29 cellular contexts compared by ENCODE assay signal in the genomic region with DNA sequence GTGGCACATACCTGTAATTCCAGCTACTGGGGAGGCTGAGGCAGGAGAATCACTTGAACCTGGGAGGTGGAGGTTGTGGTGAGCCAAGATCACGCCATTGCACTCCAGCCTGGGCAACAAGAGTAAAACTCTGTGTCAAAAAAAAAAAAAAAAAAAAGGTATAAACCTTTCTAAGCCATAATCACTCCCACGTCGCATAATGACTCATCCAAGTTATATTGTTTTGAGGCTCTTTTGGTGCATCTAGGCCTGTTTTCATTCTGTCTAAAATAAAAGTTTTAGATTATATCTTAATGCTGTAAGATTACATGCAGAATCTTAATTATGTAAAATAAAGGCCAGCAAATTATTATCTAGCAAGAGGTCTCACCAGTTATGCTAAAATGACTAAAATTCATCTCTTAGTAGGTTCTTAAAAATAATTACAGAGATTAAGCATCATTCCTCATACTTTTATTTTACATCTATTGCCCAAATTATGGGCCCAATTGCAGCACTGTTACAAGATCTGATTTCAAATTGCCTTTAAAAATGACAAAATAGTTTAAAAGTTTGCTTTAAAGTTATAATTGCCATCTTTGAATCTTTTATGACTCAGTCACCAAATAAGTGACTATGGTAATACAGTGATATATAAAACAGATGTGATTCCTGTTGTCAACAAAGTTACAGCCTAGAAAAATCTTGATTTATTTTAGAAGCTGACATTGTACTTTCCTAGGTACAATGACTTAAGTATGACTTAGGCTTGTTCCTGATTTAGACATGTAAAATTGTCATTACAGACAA. TPM values are rescaled to one million over a fixed set of nuclear protein-coding genes. Genes with fewer than 3 reads are reported as not detected.
A peak's percentile ranks its signal among the peaks of the same experiment; 100 is the strongest.
DNase-seq lines count a peak whose midpoint lies in the region; ATAC-seq and TF ChIP-seq lines count a peak whose summit lies in the region.
"Had no signal": no experiment of that assay in that cellular context is flagged by ENCODE, and none has a peak within 500 bp of the region (broad histone marks: within the 10 kb centered on the region; RNA-seq: fewer than 3 reads in every experiment).

No MANE protein-coding gene starts in this region.

- H3K4me3 ChIP-seq in fibroblast of villous mesenchyme (ENCODE audit: low read depth, low read length): no peak overlapping the region
- H3K4me3 ChIP-seq: GM12878, heart right ventricle, neural progenitor cell, sigmoid colon had no signal

- no peak for DNase-seq in T-helper 1 cell
- peak; percentile 13 for DNase-seq in GM03348 (ENCODE audit: low spot score)
- peak; percentile 42 for DNase-seq in fibroblast of villous mesenchyme (ENCODE audit: low read depth)
- no peak for DNase-seq in NCI-H446 treated with DMSO at 0.1 percent for 48 hours (lab: John Stamatoyannopoulos, UW)
- DNase-seq in activated CD8-positive, alpha-beta memory T cell treated with anti-CD3 and anti-CD28 coated beads, Interleukin-2, amount 10 ng/mL, durations not matched to agents 7 days and 5 days: no peak
- DNase-seq in NCI-H1417 treated with DMSO at 0.1 percent for 48 hours (lab: John Stamatoyannopoulos, UW): no peak
- DNase-seq: activated CD8-positive, alpha-beta T cell treated with anti-CD3 and anti-CD28 coated beads, Interleukin-2, amount 10 ng/mL, durations not matched to agents 7 days and 5 days; activated naive CD4-positive, alpha-beta T cell treated with anti-CD3 and anti-CD28 coated beads for 36 hours; activated T-cell treated with anti-CD3 and anti-CD28 coated beads, Interleukin-2, amount 50 U/mL, for 1 hour; aorta; BE2C; COR-L47; DMS79 treated with DMSO at 0.1 percent for 48 hours; heart right ventricle; KG1; mammary epithelial cell; NCI-H1694 treated with DMSO at 0.1 percent for 48 hours; NCI-H2171 treated with DMSO at 0.1 percent for 48 hours; NCI-H526 treated with DMSO at 0.1 percent for 48 hours; RPMI8226; sigmoid colon; WERI-Rb-1 had no signal

- peaks cover 71% of the 10 kb centered on the region for H3K36me3 Mint-ChIP-seq in T-helper 1 cell treated with Interleukin-12 subunit alpha and Interleukin-12 subunit beta and Interleukin-4 antibody, amounts not matched to agents 30 μg/mL and 1 μg/mL, for 36 hours (ENCODE audit: low read depth)
- peaks cover 100% of the 10 kb centered on the region for H3K36me3 Mint-ChIP-seq in activated T-helper 17 cell treated with anti-CD3 and anti-CD28 coated beads, Interleukin-2, amount 50 U/mL, for 72 hours (ENCODE audit: low read depth)
- H3K36me3 Mint-ChIP-seq in activated CD8-positive, alpha-beta memory T cell treated with anti-CD3 and anti-CD28 coated beads, Interleukin-2, amount 10 ng/mL, durations not matched to agents 7 days and 5 days: peaks cover 84% of the 10 kb centered on the region

- CTCF ChIA-PET in activated CD8-positive, alpha-beta memory T cell treated with anti-CD3 and anti-CD28 coated beads, Interleukin-2, amount 10 ng/mL, durations not matched to agents 7 days and 5 days (lab: Charles Lee): no interaction called here

- TF ChIP-seq CTCF in fibroblast of villous mesenchyme (IDR thresholded peaks at IDR 0.05; ENCODE audit: insufficient read depth, low read depth, low read length): no peak

- H3K4me3 Mint-ChIP-seq in T-helper 1 cell treated with Interleukin-12 subunit alpha and Interleukin-12 subunit beta and Interleukin-4 antibody, amounts not matched to agents 30 μg/mL and 1 μg/mL, for 36 hours: no peak overlapping the region
- H3K4me3 Mint-ChIP-seq in activated T-helper 17 cell treated with anti-CD3 and anti-CD28 coated beads, Interleukin-2, amount 50 U/mL, for 72 hours: peak overlapping the region; percentile 12
- no peak overlapping the region for H3K4me3 Mint-ChIP-seq in activated CD8-positive, alpha-beta memory T cell treated with anti-CD3 and anti-CD28 coated beads, Interleukin-2, amount 10 ng/mL, durations not matched to agents 7 days and 5 days
- H3K4me3 Mint-ChIP-seq: activated CD8-positive, alpha-beta T cell treated with anti-CD3 and anti-CD28 coated beads, Interleukin-2, amount 10 ng/mL, durations not matched to agents 7 days and 5 days; activated naive CD4-positive, alpha-beta T cell treated with anti-CD3 and anti-CD28 coated beads for 36 hours; dendritic cell treated with granulocyte-macrophage colony-stimulating factor and Interleukin-4, amounts not matched to agents 40 ng/mL and 50 ng/mL, for 4 days; neural progenitor cell; type B pancreatic cell had no signal

- peaks cover 9% of the 10 kb centered on the region for H3K9me3 Mint-ChIP-seq in T-helper 1 cell treated with Interleukin-12 subunit alpha and Interleukin-12 subunit beta and Interleukin-4 antibody, amounts not matched to agents 30 μg/mL and 1 μg/mL, for 36 hours
- peaks cover 14% of the 10 kb centered on the region for H3K9me3 Mint-ChIP-seq in activated T-helper 17 cell treated with anti-CD3 and anti-CD28 coated beads, Interleukin-2, amount 50 U/mL, for 72 hours
- H3K9me3 Mint-ChIP-seq in activated CD8-positive, alpha-beta memory T cell treated with anti-CD3 and anti-CD28 coated beads, Interleukin-2, amount 10 ng/mL, durations not matched to agents 7 days and 5 days (ENCODE audit: low read depth): peaks cover 28% of the 10 kb centered on the region
- H3K9me3 Mint-ChIP-seq: dendritic cell treated with granulocyte-macrophage colony-stimulating factor and Interleukin-4, amounts not matched to agents 40 ng/mL and 50 ng/mL, for 4 days had no signal

- peak overlapping the region; percentile 22 for H3K27ac Mint-ChIP-seq in T-helper 1 cell treated with Interleukin-12 subunit alpha and Interleukin-12 subunit beta and Interleukin-4 antibody, amounts not matched to agents 30 μg/mL and 1 μg/mL, for 36 hours
- no peak overlapping the region for H3K27ac Mint-ChIP-seq in activated T-helper 17 cell treated with anti-CD3 and anti-CD28 coated beads, Interleukin-2, amount 50 U/mL, for 72 hours
- H3K27ac Mint-ChIP-seq in activated CD8-positive, alpha-beta memory T cell treated with anti-CD3 and anti-CD28 coated beads, Interleukin-2, amount 10 ng/mL, durations not matched to agents 7 days and 5 days: no peak overlapping the region
- H3K27ac Mint-ChIP-seq: activated CD8-positive, alpha-beta T cell treated with anti-CD3 and anti-CD28 coated beads, Interleukin-2, amount 10 ng/mL, durations not matched to agents 7 days and 5 days; activated naive CD4-positive, alpha-beta T cell treated with anti-CD3 and anti-CD28 coated beads for 36 hours; dendritic cell treated with granulocyte-macrophage colony-stimulating factor and Interleukin-4, amounts not matched to agents 40 ng/mL and 50 ng/mL, for 4 days; neural progenitor cell; progenitor cell of endocrine pancreas; type B pancreatic cell had no signal

- no peaks in the 10 kb centered on the region for H3K27me3 Mint-ChIP-seq in T-helper 1 cell treated with Interleukin-12 subunit alpha and Interleukin-12 subunit beta and Interleukin-4 antibody, amounts not matched to agents 30 μg/mL and 1 μg/mL, for 36 hours (ENCODE audit: low read depth)
- H3K27me3 Mint-ChIP-seq in activated T-helper 17 cell treated with anti-CD3 and anti-CD28 coated beads, Interleukin-2, amount 50 U/mL, for 72 hours: no peaks in the 10 kb centered on the region
- no peaks in the 10 kb centered on the region for H3K27me3 Mint-ChIP-seq in activated CD8-positive, alpha-beta memory T cell treated with anti-CD3 and anti-CD28 coated beads, Interleukin-2, amount 10 ng/mL, durations not matched to agents 7 days and 5 days
- H3K27me3 Mint-ChIP-seq: dendritic cell treated with granulocyte-macrophage colony-stimulating factor and Interleukin-4, amounts not matched to agents 40 ng/mL and 50 ng/mL, for 4 days; progenitor cell of endocrine pancreas; type B pancreatic cell had no signal

- H3K4me1 Mint-ChIP-seq in T-helper 1 cell treated with Interleukin-12 subunit alpha and Interleukin-12 subunit beta and Interleukin-4 antibody, amounts not matched to agents 30 μg/mL and 1 μg/mL, for 36 hours (ENCODE audit: low read depth): peaks cover 55% of the 10 kb centered on the region
- peaks cover 61% of the 10 kb centered on the region for H3K4me1 Mint-ChIP-seq in activated T-helper 17 cell treated with anti-CD3 and anti-CD28 coated beads, Interleukin-2, amount 50 U/mL, for 72 hours
- peaks cover 50% of the 10 kb centered on the region for H3K4me1 Mint-ChIP-seq in activated CD8-positive, alpha-beta memory T cell treated with anti-CD3 and anti-CD28 coated beads, Interleukin-2, amount 10 ng/mL, durations not matched to agents 7 days and 5 days
- H3K4me1 Mint-ChIP-seq: neural progenitor cell had no signal

- peak; percentile 58 for ATAC-seq in activated T-helper 17 cell treated with anti-CD3 and anti-CD28 coated beads, Interleukin-2, amount 50 U/mL, for 72 hours (replicated peaks)
- ATAC-seq in activated CD8-positive, alpha-beta memory T cell treated with anti-CD3 and anti-CD28 coated beads, Interleukin-2, amount 10 ng/mL, durations not matched to agents 7 days and 5 days: no peak
- ATAC-seq: activated CD8-positive, alpha-beta T cell treated with anti-CD3 and anti-CD28 coated beads, Interleukin-2, amount 10 ng/mL, durations not matched to agents 7 days and 5 days; GM12878 had no signal

RNA-seq across cellular contexts. Expression of a gene that starts 10.4 kb away (rescaled TPM):
- 10 to 100 TPM; 16.0 to 16.4 TPM for total RNA-seq in activated T-helper 17 cell treated with anti-CD3 and anti-CD28 coated beads, Interleukin-2, amount 50 U/mL, for 72 hours
- 2.6 TPM in 2 replicates for total RNA-seq in fibroblast of villous mesenchyme
- 10 to 100 TPM in 1 of 2 experiments, 1 to 10 TPM in 1; 7.4 to 10.6 TPM for total RNA-seq in activated CD8-positive, alpha-beta memory T cell treated with anti-CD3 and anti-CD28 coated beads, Interleukin-2, amount 10 ng/mL, durations not matched to agents 7 days and 5 days

Comparison
In these comparisons a context has a peak if more than half of its experiments do, and no peak if none do; other contexts are left out.
1. DNase-seq: peak in GM03348 (single experiment) and fibroblast of villous mesenchyme (single experiment); none in T-helper 1 cell (0 of 5), NCI-H446 treated with DMSO at 0.1 percent for 48 hours (single experiment), activated CD8-positive, alpha-beta memory T cell treated with anti-CD3 and anti-CD28 coated beads, Interleukin-2, amount 10 ng/mL, durations not matched to agents 7 days and 5 days (single experiment) and NCI-H1417 treated with DMSO at 0.1 percent for 48 hours (single experiment).